8 cellular contexts compared by ENCODE assay signal in genomic region chr3:196080997-196081833, GRCh38. TPM values are rescaled to one million over a fixed set of nuclear protein-coding genes. Genes with fewer than 3 reads are reported as not detected.
DNase-seq lines count a peak whose midpoint lies in the region; ATAC-seq and TF ChIP-seq lines count a peak whose summit lies in the region.

No MANE protein-coding gene starts in this region.

- H3K9me3 Mint-ChIP-seq in activated CD8-positive, alpha-beta T cell treated with anti-CD3 and anti-CD28 coated beads for 36 hours, result no peaks in the 10 kb centered on the region

- CTCF ChIA-PET in activated CD8-positive, alpha-beta T cell treated with anti-CD3 and anti-CD28 coated beads for 36 hours (lab: Charles Lee), result interaction anchor here (0.7 to 13.6 kb wide), 4 partner anchors 98 to 394 kb away, joined by 3 to 296 read pairs (median 7); no protein-coding TSS in a partner anchor

- ATAC-seq in GM18858 (IDR thresholded peaks at IDR 0.05; ENCODE audit: unreplicated experiment) (peak; percentile 23), HG03095 (IDR thresholded peaks at IDR 0.05; ENCODE audit: unreplicated experiment) (peak; percentile 36)
- peak; percentile 55 for ATAC-seq in activated CD8-positive, alpha-beta T cell treated with anti-CD3 and anti-CD28 coated beads for 36 hours

- H3K36me3 Mint-ChIP-seq in activated CD8-positive, alpha-beta T cell treated with anti-CD3 and anti-CD28 coated beads for 36 hours (ENCODE audit: low read depth), result peaks cover 40% of the 10 kb centered on the region

- peak overlapping the region; percentile 91 for H3K4me3 Mint-ChIP-seq in activated CD8-positive, alpha-beta T cell treated with anti-CD3 and anti-CD28 coated beads for 36 hours

- H3K4me1 Mint-ChIP-seq in activated CD8-positive, alpha-beta T cell treated with anti-CD3 and anti-CD28 coated beads for 36 hours (ENCODE audit: low read depth), result peaks cover 32% of the 10 kb centered on the region

- DNase-seq in 8988T (peak; percentile 45), NCI-H510A (lab: John Stamatoyannopoulos, UW) (peak; percentile 21), medulla oblongata (ENCODE audit: extremely low spot score) (peak; percentile 57)
- DNase-seq in activated CD8-positive, alpha-beta T cell treated with anti-CD3 and anti-CD28 coated beads for 36 hours, result peak; percentile 58
- DNase-seq in effector CD4-positive, alpha-beta T cell, result peak; percentile 42
- DNase-seq in stimulated activated CD8-positive, alpha-beta memory T cell treated with anti-CD3 and anti-CD28 coated beads, Interleukin-12 subunit alpha, Interleukin-12 subunit beta, amount 100 ng/mL, for 1 hour (ENCODE audit: low read depth), result peak; percentile 8

- intact Hi-C loops in activated CD8-positive, alpha-beta T cell treated with anti-CD3 and anti-CD28 coated beads for 36 hours (cut with micrococcal nuclease), result loop anchor here (5.0 kb wide), 1 partner anchor 101 kb away; no protein-coding TSS in a partner anchor

- no peaks in the 10 kb centered on the region for H3K27me3 Mint-ChIP-seq in activated CD8-positive, alpha-beta T cell treated with anti-CD3 and anti-CD28 coated beads for 36 hours

- TF ChIP-seq CTCF in activated CD8-positive, alpha-beta T cell treated with anti-CD3 and anti-CD28 coated beads for 36 hours (IDR thresholded peaks at IDR 0.05), result no peak

- H3K27ac Mint-ChIP-seq in activated CD8-positive, alpha-beta T cell treated with anti-CD3 and anti-CD28 coated beads for 36 hours, result peak overlapping the region; percentile 96

- POLR2A ChIA-PET in activated CD8-positive, alpha-beta T cell treated with anti-CD3 and anti-CD28 coated beads for 36 hours (lab: Charles Lee), result interaction anchor here (0.5 to 4.3 kb wide), 14 partner anchors 9 to 650 kb away, joined by 3 to 26 read pairs (median 4); partner anchors contain the start of gene TNK2

RNA-seq across cellular contexts. Expression of gene TFRC, which starts 0.7 kb away (rescaled TPM):
- 100 to 1,000 TPM; 521 to 524 TPM for total RNA-seq in activated CD8-positive, alpha-beta T cell treated with anti-CD3 and anti-CD28 coated beads for 36 hours

Comparison
In these comparisons a context has a peak if more than half of its experiments do, and no peak if none do; other contexts are left out.
1. Peak in every context shown above with its lines: DNase-seq and ATAC-seq.
2. DNase-seq: peak in every context shown above with its lines; median percentile 58 in activated CD8-positive, alpha-beta T cell treated with anti-CD3 and anti-CD28 coated beads for 36 hours; 57 in medulla oblongata; 45 in 8988T; 42 in effector CD4-positive, alpha-beta T cell; 21 in NCI-H510A; 8 in stimulated activated CD8-positive, alpha-beta memory T cell treated with anti-CD3 and anti-CD28 coated beads, Interleukin-12 subunit alpha, Interleukin-12 subunit beta, amount 100 ng/mL, for 1 hour.